In genomic region chrX:102125436-102125835, GRCh38 we compare ENCODE assay signal across 10 cellular contexts. TPM values are rescaled to one million over a fixed set of nuclear protein-coding genes. Genes with fewer than 3 reads are reported as not detected.
DNase-seq lines count a peak whose midpoint lies in the region; ATAC-seq and TF ChIP-seq lines count a peak whose summit lies in the region.
"Not testable (repeated sequence)": the region's sequence is repeated elsewhere in the genome, so short reads cannot be mapped to it uniquely, and the experiment has no call there.
"Had no signal": no experiment of that assay in that cellular context is flagged by ENCODE, and none has a peak within 500 bp of the region (broad histone marks: within the 10 kb centered on the region; RNA-seq: fewer than 3 reads in every experiment).

TSS of gene TCEAL2 (plus strand) at chrX:102125679. CDS start at chrX:102126831, 1,152 bp downstream.

- H3K27me3 ChIP-seq in sigmoid colon, upper lobe of right lung: not testable (repeated sequence)

- peak within 1 kb of the TSS; percentile 62 to 76 (median 76) for H3K27ac ChIP-seq in sigmoid colon
- H3K27ac ChIP-seq in upper lobe of right lung: not testable (repeated sequence)

- H3K4me3 ChIP-seq in sigmoid colon (peak within 1 kb of the TSS; percentile 29 to 45 (median 41)), upper lobe of right lung (peak within 1 kb of the TSS; percentile 35)

- H3K27me3 Mint-ChIP-seq in activated CD4-positive, alpha-beta memory T cell treated with anti-CD3 and anti-CD28 coated beads for 36 hours: peaks cover 16% of the 10 kb centered on the region

- CTCF ChIA-PET in activated CD4-positive, alpha-beta memory T cell treated with anti-CD3 and anti-CD28 coated beads for 36 hours (lab: Charles Lee): not testable (repeated sequence)

- 2 to 5% methylated on average over 33 of the region's 38 CpGs for WGBS in sigmoid colon, 2 donors

- not testable (repeated sequence) for H3K9me3 ChIP-seq in sigmoid colon, upper lobe of right lung

- peak; percentile 56 for ATAC-seq in GM18868 (IDR thresholded peaks at IDR 0.05; ENCODE audit: unreplicated experiment)
- ATAC-seq in left cardiac atrium: peak; percentile 73 to 84
- peak; percentile 86 for ATAC-seq in upper lobe of right lung

- TF ChIP-seq CTCF in sigmoid colon (IDR thresholded peaks at IDR 0.05); upper lobe of right lung (IDR thresholded peaks at IDR 0.05): not testable (repeated sequence)

- not testable (repeated sequence) for H3K27ac Mint-ChIP-seq in activated CD4-positive, alpha-beta memory T cell treated with anti-CD3 and anti-CD28 coated beads for 36 hours

- not testable (repeated sequence) for TF ChIP-seq EP300 in sigmoid colon (IDR thresholded peaks at IDR 0.05)

- DNase-seq in NCI-H2107 treated with DMSO at 0.1 percent for 48 hours (lab: John Stamatoyannopoulos, UW; ENCODE audit: unreplicated experiment) (peak; percentile 8), astrocyte of the hippocampus (ENCODE audit: low read depth, low spot score) (peak; percentile 17), left cardiac atrium (peak; percentile 27), sigmoid colon (peak; percentile 69), upper lobe of right lung (peak; percentile 68)
- DNase-seq in activated CD4-positive, alpha-beta memory T cell treated with anti-CD3 and anti-CD28 coated beads for 36 hours: peak; percentile 10
- DNase-seq in mucosa of gallbladder (ENCODE audit: low spot score): not testable (repeated sequence)

- POLR2A ChIA-PET in activated CD4-positive, alpha-beta memory T cell treated with anti-CD3 and anti-CD28 coated beads for 36 hours (lab: Charles Lee): not testable (repeated sequence)

- H3K9me3 Mint-ChIP-seq in activated CD4-positive, alpha-beta memory T cell treated with anti-CD3 and anti-CD28 coated beads for 36 hours: not testable (repeated sequence)

- H3K4me1 Mint-ChIP-seq in activated CD4-positive, alpha-beta memory T cell treated with anti-CD3 and anti-CD28 coated beads for 36 hours (ENCODE audit: low read depth): not testable (repeated sequence)

- intact Hi-C loops in activated CD4-positive, alpha-beta memory T cell treated with anti-CD3 and anti-CD28 coated beads for 36 hours (cut with micrococcal nuclease): loop anchor here (10.0 kb wide), 1 partner anchor 739 kb away; no protein-coding TSS in a partner anchor
- intact Hi-C loops in left cardiac atrium (cut with DNase I); upper lobe of right lung (cut with DNase I): not testable (repeated sequence)
- intact Hi-C loops in sigmoid colon (cut with DNase I): loop anchor here (10.0 kb wide), 1 partner anchor 191 kb away; the partner anchor contains the start of gene ZMAT1

- H3K4me1 ChIP-seq in sigmoid colon, upper lobe of right lung: not testable (repeated sequence)

- not testable (repeated sequence) for H3K36me3 ChIP-seq in sigmoid colon, upper lobe of right lung

- TF ChIP-seq POLR2A in sigmoid colon (IDR thresholded peaks at IDR 0.05): not testable (repeated sequence)

- H3K36me3 Mint-ChIP-seq in activated CD4-positive, alpha-beta memory T cell treated with anti-CD3 and anti-CD28 coated beads for 36 hours: not testable (repeated sequence)

- peak within 1 kb of the TSS; percentile 60 for H3K4me3 Mint-ChIP-seq in activated CD4-positive, alpha-beta memory T cell treated with anti-CD3 and anti-CD28 coated beads for 36 hours

RNA-seq across cellular contexts. Expression of gene TCEAL2, which starts in this region (rescaled TPM):
- under 1 TPM; 0.40 to 0.51 TPM for total RNA-seq in activated CD4-positive, alpha-beta memory T cell treated with anti-CD3 and anti-CD28 coated beads for 36 hours
- 10 to 100 TPM in 1 of 2 donors, 1 to 10 TPM in 1; 2.7 to 14.5 TPM for total RNA-seq in left cardiac atrium
- 10.5 TPM for total RNA-seq in mucosa of gallbladder
- 10 to 100 TPM; 10.5 to 40.2 (median 29.3) TPM for total RNA-seq in sigmoid colon
- 1 to 10 TPM in 2 of 3 donors, not detected in 1; 3.9 to 6.0 TPM for polyA plus RNA-seq in sigmoid colon
- total RNA-seq in upper lobe of right lung: 5.4 TPM
- total RNA-seq: renal cortical epithelial cell had no signal
- polyA plus RNA-seq: H1 had no signal

Comparison
In these comparisons a context has a peak if more than half of its experiments do, and no peak if none do; other contexts are left out.
1. Peak in DNase-seq in activated CD4-positive, alpha-beta memory T cell treated with anti-CD3 and anti-CD28 coated beads for 36 hours; RNA of the gene not detected or under 1 TPM.